In the genomic region with DNA sequence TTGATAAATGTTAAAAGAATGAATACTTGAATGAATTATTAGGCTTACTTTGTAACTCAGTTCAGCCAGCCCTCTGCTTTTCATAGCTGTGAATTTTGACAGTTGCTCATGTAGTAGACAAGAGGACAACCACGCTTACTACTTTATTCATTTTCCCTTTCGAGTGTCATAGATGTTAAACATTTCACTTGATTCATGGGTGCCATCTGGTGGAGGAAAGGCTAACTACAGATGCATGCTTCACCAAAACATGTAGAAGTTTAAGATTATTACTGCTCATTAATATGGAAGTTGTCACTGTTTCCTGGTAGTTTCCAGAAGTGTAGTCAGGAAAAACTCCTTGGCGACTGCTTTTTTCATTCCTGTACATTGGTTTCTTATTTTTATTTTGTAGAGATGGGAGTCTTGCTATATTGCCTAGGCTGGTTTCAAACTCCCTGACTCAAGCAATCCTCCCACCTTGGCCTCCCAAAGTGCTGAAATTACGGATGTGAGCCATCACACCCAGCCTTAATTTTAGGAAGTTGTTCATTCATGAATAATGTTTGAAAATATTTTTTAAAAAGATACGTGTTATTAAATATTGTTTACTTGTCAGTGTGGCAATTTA, we compare ENCODE assay signal across 9 cellular contexts.
DNase-seq lines count a peak whose midpoint lies in the region; ATAC-seq and TF ChIP-seq lines count a peak whose summit lies in the region.
"Had no signal": no experiment of that assay in that cellular context is flagged by ENCODE, and none has a peak within 500 bp of the region (broad histone marks: within the 10 kb centered on the region; RNA-seq: fewer than 3 reads in every experiment).

No MANE protein-coding gene starts in this region.

- no peaks in the 10 kb centered on the region for H3K27me3 Mint-ChIP-seq in neural crest cell (ENCODE audit: low read depth)
- H3K27me3 Mint-ChIP-seq: IgD-negative memory B cell had no signal

- peak; percentile 97 for ATAC-seq in GM21390 (IDR thresholded peaks at IDR 0.05; ENCODE audit: unreplicated experiment)
- ATAC-seq in esophagus mucosa: peak; percentile 71

- H3K4me3 Mint-ChIP-seq in neural crest cell: no peak overlapping the region
- H3K4me3 Mint-ChIP-seq: IgD-negative memory B cell had no signal

- no peak overlapping the region for H3K27ac ChIP-seq in tibial artery

- no peaks in the 10 kb centered on the region for H3K36me3 ChIP-seq in tibial artery

- H3K36me3 Mint-ChIP-seq in neural crest cell (ENCODE audit: low read depth): peaks cover 11% of the 10 kb centered on the region

- no peaks in the 10 kb centered on the region for H3K4me1 ChIP-seq in tibial artery

- intact Hi-C loops in tibial artery (cut with DNase I; ENCODE audit: low total_unique reads): loop anchor here (2.0 to 5.0 kb wide), 2 partner anchors 185 to 235 kb away; a partner anchor contains a TSS

- no peak overlapping the region for H3K27ac Mint-ChIP-seq in neural crest cell (ENCODE audit: unreplicated experiment)

- no peaks in the 10 kb centered on the region for H3K27me3 ChIP-seq in tibial artery

- peak; percentile 85 for TF ChIP-seq CTCF in neural crest cell (conservative IDR thresholded peaks at IDR 0.05)
- peak; percentile 92 to 95 for TF ChIP-seq CTCF in tibial artery (IDR thresholded peaks at IDR 0.05)

- H3K4me3 ChIP-seq in tibial artery: no peak overlapping the region

- peaks cover 10% of the 10 kb centered on the region for H3K9me3 Mint-ChIP-seq in neural crest cell
- H3K9me3 Mint-ChIP-seq: IgD-negative memory B cell had no signal

- DNase-seq in CD1c-positive myeloid dendritic cell (ENCODE audit: extremely low spot score) (peak; percentile 75), HS-27A (ENCODE audit: low read depth) (peak; percentile 29), neural crest cell (ENCODE audit: low read depth, low spot score) (peak; percentile 77), tibial artery (peak in 1 of 2 donors; percentile 86), SHP77 treated with DMSO at 0.1 percent for 48 hours (lab: John Stamatoyannopoulos, UW) (no peak)
- peak; percentile 84 for DNase-seq in activated CD8-positive, alpha-beta memory T cell treated with anti-CD3 and anti-CD28 coated beads for 24 hours

- H3K4me1 Mint-ChIP-seq in neural crest cell: no peaks in the 10 kb centered on the region

- H3K9me3 ChIP-seq in tibial artery: no peaks in the 10 kb centered on the region
